In genomic region chr3:58144478-58145142, GRCh38 we compare ENCODE assay signal across 19 cellular contexts.
DNase-seq lines count a peak whose midpoint lies in the region; ATAC-seq and TF ChIP-seq lines count a peak whose summit lies in the region.
"Had no signal": no experiment of that assay in that cellular context is flagged by ENCODE, and none has a peak within 500 bp of the region (broad histone marks: within the 10 kb centered on the region; RNA-seq: fewer than 3 reads in every experiment).

No MANE protein-coding gene starts in this region.

- H3K4me1 ChIP-seq in sigmoid colon = peaks cover 0 to 8% (median under 1%) of the 10 kb centered on the region in 4 donors
- H3K4me1 ChIP-seq: adrenal gland, breast epithelium had no signal

- H3K27me3 Mint-ChIP-seq in nephron progenitor cell (ENCODE audit: low read depth, poor library complexity) (peaks cover 2% of the 10 kb centered on the region), CD14-positive monocyte (ENCODE audit: low read depth in 3 of 3) (peaks cover 0 to 2% (median 0%) of the 10 kb centered on the region in 3 donors), natural killer cell (ENCODE audit: low read depth in 2 of 2) (no peaks in the 10 kb centered on the region)
- H3K27me3 Mint-ChIP-seq: activated CD4-positive, alpha-beta T cell treated with anti-CD3 and anti-CD28 coated beads for 36 hours; activated T-cell treated with anti-CD3 and anti-CD28 coated beads, Interleukin-2, amount 50 U/mL, for 24 hours; stimulated activated naive B cell treated with anti-CD40 and anti-IgM and Interleukin-4, amounts not matched to agents 10 μg/mL and 1 μg/mL and 100 μg/mL, for 72 hours; T-cell had no signal

- H3K4me3 Mint-ChIP-seq in nephron progenitor cell (no peak overlapping the region), CD14-positive monocyte (no peak overlapping the region), natural killer cell (no peak overlapping the region)
- H3K4me3 Mint-ChIP-seq: activated CD4-positive, alpha-beta T cell treated with anti-CD3 and anti-CD28 coated beads for 36 hours; activated T-cell treated with anti-CD3 and anti-CD28 coated beads, Interleukin-2, amount 50 U/mL, for 24 hours; stimulated activated naive B cell treated with anti-CD40 and anti-IgM and Interleukin-4, amounts not matched to agents 10 μg/mL and 1 μg/mL and 100 μg/mL, for 72 hours; T-cell had no signal

- TF ChIP-seq CTCF in nephron progenitor cell (IDR thresholded peaks at IDR 0.05) (no peak), CD14-positive monocyte (IDR thresholded peaks at IDR 0.05) (no peak), sigmoid colon (IDR thresholded peaks at IDR 0.05) (no peak), natural killer cell (IDR thresholded peaks at IDR 0.05) (no peak)

- no peaks in the 10 kb centered on the region for H3K9me3 ChIP-seq in sigmoid colon
- H3K9me3 ChIP-seq: adrenal gland, breast epithelium, thoracic aorta had no signal

- intact Hi-C loops in CD14-positive monocyte (cut with micrococcal nuclease) (no loop called here), sigmoid colon (cut with DNase I) (no loop called here), natural killer cell (cut with micrococcal nuclease) (no loop called here)

- TF ChIP-seq EP300 in sigmoid colon (IDR thresholded peaks at IDR 0.05) = no peak

- H3K4me3 ChIP-seq in sigmoid colon = no peak overlapping the region
- H3K4me3 ChIP-seq: adrenal gland, breast epithelium, smooth muscle cell, thoracic aorta had no signal

- H3K9me3 Mint-ChIP-seq in nephron progenitor cell (no peaks in the 10 kb centered on the region), CD14-positive monocyte (no peaks in the 10 kb centered on the region), natural killer cell (no peaks in the 10 kb centered on the region)
- H3K9me3 Mint-ChIP-seq: activated T-cell treated with anti-CD3 and anti-CD28 coated beads, Interleukin-2, amount 50 U/mL, for 24 hours; stimulated activated naive B cell treated with anti-CD40 and anti-IgM and Interleukin-4, amounts not matched to agents 10 μg/mL and 1 μg/mL and 100 μg/mL, for 72 hours; T-cell had no signal

- peaks cover 16 to 97% (median 67%) of the 10 kb centered on the region in 4 donors for H3K36me3 ChIP-seq in sigmoid colon

- H3K36me3 Mint-ChIP-seq in nephron progenitor cell (ENCODE audit: low read depth) (peaks cover 80% of the 10 kb centered on the region), CD14-positive monocyte (peaks cover 73 to 87% of the 10 kb centered on the region in 2 donors), natural killer cell (no peaks in the 10 kb centered on the region)

- H3K27ac ChIP-seq in sigmoid colon = peak overlapping the region in 1 of 4 donors; percentile 27
- H3K27ac ChIP-seq: adrenal gland, breast epithelium, thoracic aorta had no signal

- peak; percentile 46 for DNase-seq in DMS153 treated with DMSO at 0.1 percent for 48 hours (lab: John Stamatoyannopoulos, UW; ENCODE audit: unreplicated experiment)
- DNase-seq in NCI-H1092 treated with DMSO at 0.1 percent for 48 hours (lab: John Stamatoyannopoulos, UW) = peak; percentile 69
- peak; percentile 4 to 40 for DNase-seq in SHP77 (lab: John Stamatoyannopoulos, UW)
- DNase-seq in nephron progenitor cell = no peak
- no peak for DNase-seq in CD14-positive monocyte (ENCODE audit: low spot score)
- DNase-seq in sigmoid colon = no peak
- DNase-seq in natural killer cell = no peak
- DNase-seq: activated CD4-positive, alpha-beta T cell treated with anti-CD3 and anti-CD28 coated beads for 36 hours; activated CD8-positive, alpha-beta memory T cell treated with anti-CD3 and anti-CD28 coated beads for 24 hours; activated T-cell treated with anti-CD3 and anti-CD28 coated beads, Interleukin-2, amount 50 U/mL, for 24 hours; adrenal gland; cortex of kidney; mammary epithelial cell; NCI-H1105 treated with DMSO at 0.1 percent for 48 hours; stimulated activated naive B cell treated with anti-CD40 and anti-IgM and Interleukin-4, amounts not matched to agents 10 μg/mL and 1 μg/mL and 100 μg/mL, for 72 hours; T-cell had no signal

- no peak for TF ChIP-seq POLR2A in sigmoid colon (IDR thresholded peaks at IDR 0.05)

- 72 to 80% methylated on average over 7 of the region's 7 CpGs for WGBS in sigmoid colon, 2 donors

- H3K4me1 Mint-ChIP-seq in nephron progenitor cell (peaks cover 38% of the 10 kb centered on the region), CD14-positive monocyte (no peaks in the 10 kb centered on the region), natural killer cell (no peaks in the 10 kb centered on the region)
- H3K4me1 Mint-ChIP-seq: activated CD4-positive, alpha-beta T cell treated with anti-CD3 and anti-CD28 coated beads for 36 hours; stimulated activated naive B cell treated with anti-CD40 and anti-IgM and Interleukin-4, amounts not matched to agents 10 μg/mL and 1 μg/mL and 100 μg/mL, for 72 hours; T-cell had no signal

- no peaks in the 10 kb centered on the region for H3K27me3 ChIP-seq in sigmoid colon
- H3K27me3 ChIP-seq: adrenal gland, breast epithelium had no signal

- no peak for ATAC-seq in natural killer cell
- ATAC-seq: activated CD4-positive, alpha-beta T cell treated with anti-CD3 and anti-CD28 coated beads for 36 hours; stimulated activated naive B cell treated with anti-CD40 and anti-IgM and Interleukin-4, amounts not matched to agents 10 μg/mL and 1 μg/mL and 100 μg/mL, for 72 hours; T-cell had no signal

- peak overlapping the region; percentile 39 for H3K27ac Mint-ChIP-seq in nephron progenitor cell
- no peak overlapping the region for H3K27ac Mint-ChIP-seq in CD14-positive monocyte
- no peak overlapping the region for H3K27ac Mint-ChIP-seq in natural killer cell
- H3K27ac Mint-ChIP-seq: activated CD4-positive, alpha-beta T cell treated with anti-CD3 and anti-CD28 coated beads for 36 hours; activated T-cell treated with anti-CD3 and anti-CD28 coated beads, Interleukin-2, amount 50 U/mL, for 24 hours; stimulated activated naive B cell treated with anti-CD40 and anti-IgM and Interleukin-4, amounts not matched to agents 10 μg/mL and 1 μg/mL and 100 μg/mL, for 72 hours; T-cell had no signal

Comparison
In these comparisons a context has a peak if more than half of its experiments do, and no peak if none do; other contexts are left out.
1. DNase-seq: peak in DMS153 treated with DMSO at 0.1 percent for 48 hours (single experiment), NCI-H1092 treated with DMSO at 0.1 percent for 48 hours (single experiment) and SHP77 (2 of 2); none in nephron progenitor cell (single experiment), CD14-positive monocyte (single experiment), sigmoid colon (single experiment) and natural killer cell (single experiment).